Comparison of ENCODE assay signal across 17 cellular contexts in genomic region chr12:87086118-87086891, GRCh38.
DNase-seq lines count a peak whose midpoint lies in the region; ATAC-seq and TF ChIP-seq lines count a peak whose summit lies in the region.
"Had no signal": no experiment of that assay in that cellular context is flagged by ENCODE, and none has a peak within 500 bp of the region (broad histone marks: within the 10 kb centered on the region; RNA-seq: fewer than 3 reads in every experiment).

No MANE protein-coding gene starts in this region.

- peak; percentile 14 for DNase-seq in NCI-H2227 treated with DMSO at 0.1 percent for 48 hours (lab: John Stamatoyannopoulos, UW)
- no peak for DNase-seq in NCI-H2227 (lab: John Stamatoyannopoulos, UW; ENCODE audit: unreplicated experiment)
- DNase-seq in NCI-H226: peak; percentile 71
- DNase-seq in body of pancreas: peak in 1 of 4 donors; percentile 10
- peak; percentile 4 for DNase-seq in renal cortical epithelial cell (ENCODE audit: low read depth)
- no peak for DNase-seq in osteoblast (ENCODE audit: insufficient read length, low spot score, missing footprints)
- no peak for DNase-seq in NCI-H2171 treated with DMSO at 0.1 percent for 48 hours (lab: John Stamatoyannopoulos, UW)
- DNase-seq in NCI-H2107 (lab: John Stamatoyannopoulos, UW): no peak
- DNase-seq: activated B cell treated with CpG ODN at 0.5 μM for 24 hours; activated naive CD4-positive, alpha-beta T cell treated with Interleukin-2 at 50 U/mL for 16 hours; effector CD4-positive, alpha-beta T cell; NCI-H345; sigmoid colon; stimulated activated CD4-positive, alpha-beta T cell treated with anti-CD3 and anti-CD28 coated beads, Interleukin-2, amount 100 ng/mL, for 48 hours; SW 1271; tibial artery had no signal

- H2AFZ ChIP-seq in osteoblast (ENCODE audit: low read length): no peak overlapping the region

- H3K36me3 ChIP-seq in body of pancreas (replicated peaks in 1 of 2; ENCODE audit: insufficient read depth in 1 of 2, low read depth in 2 of 2) (no peaks in the 10 kb centered on the region), osteoblast (ENCODE audit: insufficient read depth, low read length) (no peaks in the 10 kb centered on the region)
- H3K36me3 ChIP-seq: gastroesophageal sphincter, sigmoid colon, tibial artery had no signal

- H3K4me2 ChIP-seq in osteoblast (ENCODE audit: insufficient read depth, low read length): no peak overlapping the region

- H4K20me1 ChIP-seq in osteoblast (ENCODE audit: insufficient read depth, low read length): no peaks in the 10 kb centered on the region

- H3K4me1 ChIP-seq in body of pancreas (no peaks in the 10 kb centered on the region), osteoblast (ENCODE audit: insufficient read depth, low read length) (no peaks in the 10 kb centered on the region)
- H3K4me1 ChIP-seq: gastroesophageal sphincter, sigmoid colon, tibial artery had no signal

- TF ChIP-seq CTCF in body of pancreas (IDR thresholded peaks at IDR 0.05) (no peak), osteoblast (IDR thresholded peaks at IDR 0.05; ENCODE audit: extremely low read depth, low read depth, low read length) (no peak)

- H3K4me3 ChIP-seq in body of pancreas (no peak overlapping the region), osteoblast (ENCODE audit: insufficient read depth, low read length) (no peak overlapping the region)
- H3K4me3 ChIP-seq: gastroesophageal sphincter, sigmoid colon, tibial artery had no signal

- no peaks in the 10 kb centered on the region for H3K27me3 ChIP-seq in body of pancreas
- H3K27me3 ChIP-seq in osteoblast (ENCODE audit: insufficient read depth, low read length): no peaks in the 10 kb centered on the region
- H3K27me3 ChIP-seq: gastroesophageal sphincter, sigmoid colon, tibial artery had no signal

- no peak for TF ChIP-seq POLR2A in body of pancreas (IDR thresholded peaks at IDR 0.05)

- no peaks in the 10 kb centered on the region for H3K9me3 ChIP-seq in body of pancreas
- no peaks in the 10 kb centered on the region for H3K9me3 ChIP-seq in osteoblast (ENCODE audit: low read depth, low read length)
- H3K9me3 ChIP-seq: gastroesophageal sphincter, sigmoid colon, tibial artery had no signal

- H3K79me2 ChIP-seq in osteoblast (ENCODE audit: insufficient read depth, low read length): no peaks in the 10 kb centered on the region

- 10 to 15% methylated on average over 3 of the region's 3 CpGs for WGBS in body of pancreas, 2 donors

- ATAC-seq in body of pancreas: peak; percentile 42
- ATAC-seq: gastroesophageal sphincter had no signal

- intact Hi-C loops in body of pancreas (cut with DNase I): no loop called here

- H3K27ac ChIP-seq in body of pancreas (no peak overlapping the region), osteoblast (ENCODE audit: low read depth, low read length) (no peak overlapping the region)
- H3K27ac ChIP-seq: gastroesophageal sphincter, sigmoid colon, tibial artery had no signal

Comparison
In these comparisons a context has a peak if more than half of its experiments do, and no peak if none do; other contexts are left out.
1. DNase-seq: peak in NCI-H2227 treated with DMSO at 0.1 percent for 48 hours (single experiment), NCI-H226 (single experiment) and renal cortical epithelial cell (single experiment); none in NCI-H2227 (single experiment), osteoblast (single experiment), NCI-H2171 treated with DMSO at 0.1 percent for 48 hours (single experiment) and NCI-H2107 (single experiment).